ENCODE assay signal across 2 cellular contexts in genomic region chr4:111326450-111326849, GRCh38.
TF ChIP-seq lines count a peak whose summit lies in the region.

No MANE protein-coding gene starts in this region.

TF ChIP-seq in A549, 52 proteins besides CTCF, POLR2A, EP300 and RAD21 (continued from another document):
- TF ChIP-seq BCL3 (IDR thresholded peaks at IDR 0.05) = no peak
- no peak for TF ChIP-seq USF2 (IDR thresholded peaks at IDR 0.05)

TF ChIP-seq in GM23338, 12 proteins besides CTCF, POLR2A, EP300 and RAD21 (continued from another document):
- no peak for TF ChIP-seq ZNF462 (CRISPR knock-in tag; IDR thresholded peaks at IDR 0.05)
- TF ChIP-seq POLR2AphosphoS5 (IDR thresholded peaks at IDR 0.05; ENCODE audit: low read depth) = no peak
- TF ChIP-seq EZH2phosphoT487 (IDR thresholded peaks at IDR 0.05; ENCODE audit: unreplicated experiment) = no peak
- TF ChIP-seq ETS1 (IDR thresholded peaks at IDR 0.05) = no peak
- no peak for TF ChIP-seq CREB1 (CRISPR knock-in tag; IDR thresholded peaks at IDR 0.05; ENCODE audit: low read depth)
- TF ChIP-seq ZNF331 (CRISPR knock-in tag; IDR thresholded peaks at IDR 0.05; ENCODE audit: low read depth) = no peak
